24 cellular contexts compared by ENCODE assay signal in genomic region chr10:62180677-62181076, GRCh38.
DNase-seq lines count a peak whose midpoint lies in the region; ATAC-seq and TF ChIP-seq lines count a peak whose summit lies in the region.
"Had no signal": no experiment of that assay in that cellular context is flagged by ENCODE, and none has a peak within 500 bp of the region (broad histone marks: within the 10 kb centered on the region; RNA-seq: fewer than 3 reads in every experiment).

No MANE protein-coding gene starts in this region.

- H3K36me3 ChIP-seq in KOPT-K1 (ENCODE audit: insufficient read depth, low read length) = no peaks in the 10 kb centered on the region; the same call in 1 of the 2 replicates
- H3K36me3 ChIP-seq: MG63, neural progenitor cell, Peyer's patch, right atrium auricular region, upper lobe of right lung had no signal

- H3K36me3 Mint-ChIP-seq in activated naive CD4-positive, alpha-beta T cell treated with anti-CD3 and anti-CD28 coated beads, Interleukin-2, amount 50 U/mL, for 24 hours = peaks cover 13% of the 10 kb centered on the region
- peaks cover 17% of the 10 kb centered on the region for H3K36me3 Mint-ChIP-seq in activated T-helper 17 cell treated with anti-CD3 and anti-CD28 coated beads, Interleukin-2, amount 50 U/mL, for 72 hours (ENCODE audit: low read depth)
- peaks cover 6% of the 10 kb centered on the region for H3K36me3 Mint-ChIP-seq in stimulated activated effector memory CD8-positive, alpha-beta T cell treated with anti-CD3 and anti-CD28 coated beads, Interleukin-12 subunit alpha, Interleukin-12 subunit beta, amount 100 ng/mL, for 72 hours
- peaks cover 25% of the 10 kb centered on the region for H3K36me3 Mint-ChIP-seq in nephron progenitor cell (ENCODE audit: low read depth)
- H3K36me3 Mint-ChIP-seq: neural progenitor cell had no signal

- H3K27me3 Mint-ChIP-seq in activated naive CD4-positive, alpha-beta T cell treated with anti-CD3 and anti-CD28 coated beads, Interleukin-2, amount 50 U/mL, for 24 hours = no peaks in the 10 kb centered on the region
- no peaks in the 10 kb centered on the region for H3K27me3 Mint-ChIP-seq in activated T-helper 17 cell treated with anti-CD3 and anti-CD28 coated beads, Interleukin-2, amount 50 U/mL, for 72 hours
- H3K27me3 Mint-ChIP-seq in nephron progenitor cell (ENCODE audit: low read depth, poor library complexity) = no peaks in the 10 kb centered on the region

- H3K9me3 Mint-ChIP-seq in activated naive CD4-positive, alpha-beta T cell treated with anti-CD3 and anti-CD28 coated beads, Interleukin-2, amount 50 U/mL, for 24 hours = peaks cover 30% of the 10 kb centered on the region
- H3K9me3 Mint-ChIP-seq in activated T-helper 17 cell treated with anti-CD3 and anti-CD28 coated beads, Interleukin-2, amount 50 U/mL, for 72 hours = peaks cover 3% of the 10 kb centered on the region
- H3K9me3 Mint-ChIP-seq in stimulated activated effector memory CD8-positive, alpha-beta T cell treated with anti-CD3 and anti-CD28 coated beads, Interleukin-12 subunit alpha, Interleukin-12 subunit beta, amount 100 ng/mL, for 72 hours = peaks cover 4% of the 10 kb centered on the region
- peaks cover 16% of the 10 kb centered on the region for H3K9me3 Mint-ChIP-seq in nephron progenitor cell

- peaks cover 10% of the 10 kb centered on the region for H3K9me3 ChIP-seq in KOPT-K1 (ENCODE audit: insufficient read depth, low read length, poor library complexity, severe bottlenecking)
- H3K9me3 ChIP-seq: MG63, mucosa of descending colon, Peyer's patch, right atrium auricular region, upper lobe of right lung had no signal

- H3K27ac Mint-ChIP-seq in activated naive CD4-positive, alpha-beta T cell treated with anti-CD3 and anti-CD28 coated beads, Interleukin-2, amount 50 U/mL, for 24 hours = peak overlapping the region; percentile 97
- H3K27ac Mint-ChIP-seq in activated T-helper 17 cell treated with anti-CD3 and anti-CD28 coated beads, Interleukin-2, amount 50 U/mL, for 72 hours = peak overlapping the region; percentile 94
- H3K27ac Mint-ChIP-seq in stimulated activated effector memory CD8-positive, alpha-beta T cell treated with anti-CD3 and anti-CD28 coated beads, Interleukin-12 subunit alpha, Interleukin-12 subunit beta, amount 100 ng/mL, for 72 hours = peak overlapping the region; percentile 39
- H3K27ac Mint-ChIP-seq in nephron progenitor cell = no peak overlapping the region
- H3K27ac Mint-ChIP-seq: H9, neural progenitor cell had no signal

- no peak for TF ChIP-seq CTCF in nephron progenitor cell (IDR thresholded peaks at IDR 0.05)

- DNase-seq in activated naive CD4-positive, alpha-beta T cell treated with Interleukin-2 at 50 U/mL for 16 hours = no peak
- no peak for DNase-seq in stimulated activated effector memory CD8-positive, alpha-beta T cell treated with anti-CD3 and anti-CD28 coated beads, Interleukin-12 subunit alpha, Interleukin-12 subunit beta, amount 100 ng/mL, for 72 hours (ENCODE audit: low spot score in 2 of 2)
- DNase-seq in NCI-H1694 treated with DMSO at 0.1 percent for 48 hours (lab: John Stamatoyannopoulos, UW) = no peak
- DNase-seq in nephron progenitor cell = no peak
- DNase-seq: activated effector memory CD4-positive, alpha-beta T cell treated with Interleukin-2 at 50 U/mL for 16 hours; anterior cingulate cortex; cortex of kidney; H9; MG63; mucosa of descending colon; NCI-H2029 treated with DMSO at 0.1 percent for 48 hours; NCI-H2227 treated with DMSO at 0.1 percent for 48 hours; NCI-H526 treated with DMSO at 0.1 percent for 48 hours; Peyer's patch; SHP77 treated with DMSO at 0.1 percent for 48 hours; stimulated activated CD4-positive, alpha-beta T cell treated with anti-CD3 and anti-CD28 coated beads, Interleukin-2, amount 100 ng/mL, for 24 hours; upper lobe of right lung had no signal

- H3K4me3 Mint-ChIP-seq in activated naive CD4-positive, alpha-beta T cell treated with anti-CD3 and anti-CD28 coated beads, Interleukin-2, amount 50 U/mL, for 24 hours = peak overlapping the region; percentile 34
- peak overlapping the region; percentile 79 for H3K4me3 Mint-ChIP-seq in activated T-helper 17 cell treated with anti-CD3 and anti-CD28 coated beads, Interleukin-2, amount 50 U/mL, for 72 hours
- H3K4me3 Mint-ChIP-seq in stimulated activated effector memory CD8-positive, alpha-beta T cell treated with anti-CD3 and anti-CD28 coated beads, Interleukin-12 subunit alpha, Interleukin-12 subunit beta, amount 100 ng/mL, for 72 hours = no peak overlapping the region
- H3K4me3 Mint-ChIP-seq in nephron progenitor cell = no peak overlapping the region
- H3K4me3 Mint-ChIP-seq: H9, neural progenitor cell had no signal

- ATAC-seq in activated T-helper 17 cell treated with anti-CD3 and anti-CD28 coated beads, Interleukin-2, amount 50 U/mL, for 72 hours (replicated peaks) = no peak
- no peak for ATAC-seq in stimulated activated effector memory CD8-positive, alpha-beta T cell treated with anti-CD3 and anti-CD28 coated beads, Interleukin-12 subunit alpha, Interleukin-12 subunit beta, amount 100 ng/mL, for 72 hours
- ATAC-seq: K562, mucosa of descending colon, upper lobe of right lung had no signal

- peak overlapping the region; percentile 94 for H3K27ac ChIP-seq in KOPT-K1 (ENCODE audit: low read depth, low read length, poor library complexity, severe bottlenecking)
- H3K27ac ChIP-seq: BLaER1 treated with 17β-estradiol and CSF1 and Interleukin-3, amounts not matched to agents 10 nM and 100 nM; neural progenitor cell; Peyer's patch; right atrium auricular region; upper lobe of right lung had no signal

- peaks cover 90% of the 10 kb centered on the region for H3K4me1 Mint-ChIP-seq in activated naive CD4-positive, alpha-beta T cell treated with anti-CD3 and anti-CD28 coated beads, Interleukin-2, amount 50 U/mL, for 24 hours
- H3K4me1 Mint-ChIP-seq in activated T-helper 17 cell treated with anti-CD3 and anti-CD28 coated beads, Interleukin-2, amount 50 U/mL, for 72 hours = peaks cover 34% of the 10 kb centered on the region
- peaks cover 41% of the 10 kb centered on the region for H3K4me1 Mint-ChIP-seq in stimulated activated effector memory CD8-positive, alpha-beta T cell treated with anti-CD3 and anti-CD28 coated beads, Interleukin-12 subunit alpha, Interleukin-12 subunit beta, amount 100 ng/mL, for 72 hours
- H3K4me1 Mint-ChIP-seq in nephron progenitor cell = no peaks in the 10 kb centered on the region
- H3K4me1 Mint-ChIP-seq: neural progenitor cell had no signal

Comparison
In these comparisons a context has a peak if more than half of its experiments do, and no peak if none do; other contexts are left out.
1. H3K4me3 Mint-ChIP-seq: peak in activated naive CD4-positive, alpha-beta T cell treated with anti-CD3 and anti-CD28 coated beads, Interleukin-2, amount 50 U/mL, for 24 hours (single experiment) and activated T-helper 17 cell treated with anti-CD3 and anti-CD28 coated beads, Interleukin-2, amount 50 U/mL, for 72 hours (single experiment); none in stimulated activated effector memory CD8-positive, alpha-beta T cell treated with anti-CD3 and anti-CD28 coated beads, Interleukin-12 subunit alpha, Interleukin-12 subunit beta, amount 100 ng/mL, for 72 hours (single experiment) and nephron progenitor cell (single experiment).